In the genomic region with DNA sequence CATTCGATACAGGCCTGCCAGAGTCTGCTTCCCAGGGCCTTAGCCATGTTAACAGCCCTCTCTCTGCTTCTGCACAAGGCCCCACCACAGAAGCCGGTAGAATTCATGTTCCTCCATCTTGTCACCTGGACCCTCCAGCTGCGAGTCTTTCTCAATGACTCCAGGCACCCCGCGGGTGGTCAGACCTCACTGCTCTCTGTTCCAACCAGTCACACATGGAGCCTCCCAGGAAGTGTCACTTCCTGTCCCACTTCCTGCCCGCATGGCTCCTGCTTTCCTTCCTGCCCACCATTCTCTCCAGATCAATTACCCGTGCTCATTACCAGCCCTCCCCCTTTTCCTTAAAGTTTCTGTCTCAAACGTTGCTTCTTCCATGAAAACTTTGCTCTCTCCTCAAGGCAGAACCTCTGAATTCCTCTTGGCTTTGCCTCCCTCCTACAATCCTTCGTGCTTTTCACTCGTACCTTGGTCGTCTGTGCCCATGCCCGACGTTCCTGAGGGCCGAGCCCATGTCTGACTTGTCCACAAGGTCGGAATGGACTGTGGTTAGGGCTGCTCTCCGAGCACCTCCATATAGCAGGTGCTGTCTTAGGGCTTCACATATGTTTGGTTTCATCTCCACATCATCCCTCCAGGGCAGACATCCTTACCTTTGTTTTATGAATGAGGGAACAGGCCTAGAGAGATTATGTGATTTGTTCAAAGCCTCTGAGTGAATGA, we compare ENCODE assay signal across 20 cellular contexts.
DNase-seq lines count a peak whose midpoint lies in the region; ATAC-seq and TF ChIP-seq lines count a peak whose summit lies in the region.
"Had no signal": no experiment of that assay in that cellular context is flagged by ENCODE, and none has a peak within 500 bp of the region (broad histone marks: within the 10 kb centered on the region; RNA-seq: fewer than 3 reads in every experiment).

No MANE protein-coding gene starts in this region.

- H3K4me2 ChIP-seq in GM23338: no peak overlapping the region

- 83 to 86% (median 84%) methylated on average over 16 of the region's 16 CpGs for WGBS in stomach, 5 donors

- H3K9me2 ChIP-seq in GM23338 (ENCODE audit: insufficient read depth): 0 out of 2 replicates have a peak, but pooled peaks cover 4% of the 10 kb centered on the region

- no peaks in the 10 kb centered on the region for H3K4me1 ChIP-seq in GM23338 (ENCODE audit: insufficient read depth)
- H3K4me1 ChIP-seq in stomach: peaks cover 9 to 60% (median 29%) of the 10 kb centered on the region in 4 donors

- H3K9me3 Mint-ChIP-seq in GM23338 (no peaks in the 10 kb centered on the region), nephron (no peaks in the 10 kb centered on the region)
- no peaks in the 10 kb centered on the region for H3K9me3 Mint-ChIP-seq in activated naive CD8-positive, alpha-beta T cell treated with anti-CD3 and anti-CD28 coated beads, Interleukin-2, amount 50 U/mL, for 24 hours
- H3K9me3 Mint-ChIP-seq: activated CD4-positive, alpha-beta memory T cell treated with anti-CD3 and anti-CD28 coated beads for 36 hours; dendritic cell treated with granulocyte-macrophage colony-stimulating factor and Interleukin-4, amounts not matched to agents 40 ng/mL and 50 ng/mL, for 4 days had no signal

- H3K4me1 Mint-ChIP-seq in GM23338 (peaks cover 10% of the 10 kb centered on the region), nephron (peaks cover 56% of the 10 kb centered on the region)
- H3K4me1 Mint-ChIP-seq in activated naive CD8-positive, alpha-beta T cell treated with anti-CD3 and anti-CD28 coated beads, Interleukin-2, amount 50 U/mL, for 24 hours: peaks cover 11% of the 10 kb centered on the region

- no peak overlapping the region for H2AFZ ChIP-seq in GM23338

- H3K27ac Mint-ChIP-seq in GM23338: peak overlapping the region; percentile 45
- H3K27ac Mint-ChIP-seq in nephron: peak overlapping the region in 2 of 3 experiments; percentile 9 to 11
- no peak overlapping the region for H3K27ac Mint-ChIP-seq in activated naive CD8-positive, alpha-beta T cell treated with anti-CD3 and anti-CD28 coated beads, Interleukin-2, amount 50 U/mL, for 24 hours
- H3K27ac Mint-ChIP-seq: activated CD4-positive, alpha-beta memory T cell treated with anti-CD3 and anti-CD28 coated beads for 36 hours; dendritic cell treated with granulocyte-macrophage colony-stimulating factor and Interleukin-4, amounts not matched to agents 40 ng/mL and 50 ng/mL, for 4 days had no signal

- H3K27me3 ChIP-seq in GM23338 (ENCODE audit: insufficient read depth): no peaks in the 10 kb centered on the region
- H3K27me3 ChIP-seq in stomach: no peaks in the 10 kb centered on the region
- H3K27me3 ChIP-seq: sigmoid colon had no signal

- no peaks in the 10 kb centered on the region for H3F3A ChIP-seq in GM23338 (replicated peaks; ENCODE audit: low read depth)

- peaks cover 6% of the 10 kb centered on the region; the same call in 2 of the 3 replicates for H3K36me3 Mint-ChIP-seq in GM23338 (ENCODE audit: low read depth)
- H3K36me3 Mint-ChIP-seq in nephron (ENCODE audit: low read depth): peaks cover 12% of the 10 kb centered on the region
- no peaks in the 10 kb centered on the region for H3K36me3 Mint-ChIP-seq in activated naive CD8-positive, alpha-beta T cell treated with anti-CD3 and anti-CD28 coated beads, Interleukin-2, amount 50 U/mL, for 24 hours (ENCODE audit: low read depth)
- H3K36me3 Mint-ChIP-seq: activated CD4-positive, alpha-beta memory T cell treated with anti-CD3 and anti-CD28 coated beads for 36 hours had no signal

- no peak overlapping the region for H3K4me3 Mint-ChIP-seq in GM23338
- H3K4me3 Mint-ChIP-seq in nephron: no peak overlapping the region
- no peak overlapping the region for H3K4me3 Mint-ChIP-seq in activated naive CD8-positive, alpha-beta T cell treated with anti-CD3 and anti-CD28 coated beads, Interleukin-2, amount 50 U/mL, for 24 hours
- H3K4me3 Mint-ChIP-seq: activated CD4-positive, alpha-beta memory T cell treated with anti-CD3 and anti-CD28 coated beads for 36 hours; brain; dendritic cell treated with granulocyte-macrophage colony-stimulating factor and Interleukin-4, amounts not matched to agents 40 ng/mL and 50 ng/mL, for 4 days had no signal

- no peak for ATAC-seq in GM23338
- no peak for ATAC-seq in HG03135 (IDR thresholded peaks at IDR 0.05; ENCODE audit: unreplicated experiment)
- no peak for ATAC-seq in HG03039 (IDR thresholded peaks at IDR 0.05; ENCODE audit: unreplicated experiment)
- no peak for ATAC-seq in activated naive CD8-positive, alpha-beta T cell treated with anti-CD3 and anti-CD28 coated beads, Interleukin-2, amount 50 U/mL, for 24 hours

- H3K4me3 ChIP-seq in GM23338 (no peak overlapping the region), stomach (no peak overlapping the region)
- H3K4me3 ChIP-seq: sigmoid colon had no signal

- DNase-seq in GM23338 (ENCODE audit: low spot score) (no peak), UCSD-AML1 (lab: John Stamatoyannopoulos, UW; ENCODE audit: unreplicated experiment) (peak; percentile 72), stomach (no peak)
- DNase-seq in activated naive CD8-positive, alpha-beta T cell treated with anti-CD3 and anti-CD28 coated beads, Interleukin-2, amount 50 U/mL, for 24 hours: no peak
- DNase-seq: activated CD4-positive, alpha-beta memory T cell treated with anti-CD3 and anti-CD28 coated beads for 36 hours; activated naive CD4-positive, alpha-beta T cell treated with anti-CD3 and anti-CD28 coated beads, Interleukin-2, amount 50 U/mL, for 16 hours; Calu3; NCI-H187; NK-92 treated with Interleukin-12 subunit alpha and Interleukin-12 subunit beta, amount 100 ng/mL, for 24 hours; RPMI8226; sigmoid colon; stimulated activated CD4-positive, alpha-beta T cell treated with anti-CD3 and anti-CD28 coated beads, Interleukin-1b, Interleukin-23, amount 100 ng/mL, for 48 hours; substantia nigra had no signal

- H3K79me2 ChIP-seq in GM23338 (replicated peaks; ENCODE audit: insufficient read depth): no peaks in the 10 kb centered on the region

- no peak for TF ChIP-seq EP300 in stomach (IDR thresholded peaks at IDR 0.05)

- 0 out of 2 replicates have a peak overlapping the region, but pooled peaks have one; percentile 5 for H3K27ac ChIP-seq in C4-2B
- H3K27ac ChIP-seq in GM23338 (ENCODE audit: low read depth): no peak overlapping the region
- H3K27ac ChIP-seq in stomach: peak overlapping the region in 1 of 5 donors; percentile 86
- H3K27ac ChIP-seq: epithelial cell of prostate, sigmoid colon had no signal

- no peaks in the 10 kb centered on the region for H4K20me1 ChIP-seq in GM23338 (replicated peaks; ENCODE audit: insufficient read depth)

- H3K36me3 ChIP-seq in GM23338 (ENCODE audit: insufficient read depth) (no peaks in the 10 kb centered on the region), stomach (peaks cover 0 to 8% (median 5%) of the 10 kb centered on the region in 4 donors)
- H3K36me3 ChIP-seq: sigmoid colon had no signal

- TF ChIP-seq POLR2A in stomach (IDR thresholded peaks at IDR 0.05): no peak

- TF ChIP-seq CTCF in C4-2B (conservative IDR thresholded peaks at IDR 0.05) (no peak), GM23338 (conservative IDR thresholded peaks at IDR 0.05; ENCODE audit: low read depth in 2 of 2) (no peak), nephron (IDR thresholded peaks at IDR 0.05; ENCODE audit: unreplicated experiment in 3 of 3) (no peak), stomach (IDR thresholded peaks at IDR 0.05) (no peak)

- intact Hi-C loops in stomach (cut with DNase I; ENCODE audit: low total_unique reads): no loop called here

- H3K27me3 Mint-ChIP-seq in GM23338 (ENCODE audit: insufficient read depth, low read depth, poor library complexity) (peaks cover 8% of the 10 kb centered on the region), nephron (ENCODE audit: low read depth) (peaks cover 4% of the 10 kb centered on the region)
- H3K27me3 Mint-ChIP-seq in activated naive CD8-positive, alpha-beta T cell treated with anti-CD3 and anti-CD28 coated beads, Interleukin-2, amount 50 U/mL, for 24 hours: no peaks in the 10 kb centered on the region
- H3K27me3 Mint-ChIP-seq: activated CD4-positive, alpha-beta memory T cell treated with anti-CD3 and anti-CD28 coated beads for 36 hours; brain had no signal

- no peaks in the 10 kb centered on the region for H3K9me3 ChIP-seq in stomach
- H3K9me3 ChIP-seq: sigmoid colon had no signal

TF ChIP-seq in GM23338, 12 proteins besides CTCF, POLR2A, EP300 and RAD21 (continues in another document):
- TF ChIP-seq ZNF331 (CRISPR knock-in tag; IDR thresholded peaks at IDR 0.05; ENCODE audit: low read depth): no peak
